12 cellular contexts compared by ENCODE assay signal in the genomic region with DNA sequence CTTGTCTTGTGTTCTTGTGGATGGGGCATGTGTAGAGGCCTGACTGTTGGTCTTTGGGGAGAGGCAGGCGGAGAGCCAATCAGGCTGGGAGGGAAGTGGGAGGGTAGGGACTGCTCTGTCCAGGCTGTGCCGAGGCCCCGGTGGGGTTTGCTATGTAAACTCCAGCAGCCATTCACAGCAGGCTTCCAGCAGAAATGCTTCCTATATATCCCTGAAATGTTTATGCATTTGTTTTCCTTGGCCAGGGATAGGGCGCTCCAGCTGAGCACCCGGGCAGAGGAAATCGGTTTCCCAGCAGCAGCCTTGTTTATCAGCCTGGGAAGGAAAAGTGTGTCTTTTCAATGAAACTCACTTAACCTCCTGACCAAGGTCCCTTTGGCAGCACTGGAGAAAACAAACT. TPM values are rescaled to one million over a fixed set of nuclear protein-coding genes. Genes with fewer than 3 reads are reported as not detected.
DNase-seq lines count a peak whose midpoint lies in the region; ATAC-seq and TF ChIP-seq lines count a peak whose summit lies in the region.
"Had no signal": no experiment of that assay in that cellular context is flagged by ENCODE, and none has a peak within 500 bp of the region (broad histone marks: within the 10 kb centered on the region; RNA-seq: fewer than 3 reads in every experiment).

No MANE protein-coding gene starts in this region.

- intact Hi-C loops in IMR-90 (cut with micrococcal nuclease) (no loop called here), gastrocnemius medialis (cut with DNase I; ENCODE audit: low total_unique reads) (no loop called here), mammary epithelial cell (cut with micrococcal nuclease) (no loop called here)

- H3K4me2 ChIP-seq in IMR-90 (ENCODE audit: low read depth, low read length) (no peak overlapping the region), mammary epithelial cell (ENCODE audit: insufficient read depth, low read depth, low read length) (no peak overlapping the region)

- H3K14ac ChIP-seq in IMR-90 (replicated peaks; ENCODE audit: low read depth, low read length), result no peak overlapping the region

- TF ChIP-seq CTCF in IMR-90 (conservative IDR thresholded peaks at IDR 0.05; ENCODE audit: low read depth, low read length), result no peak
- no peak for TF ChIP-seq CTCF in gastrocnemius medialis (IDR thresholded peaks at IDR 0.05 in 4 of 5, conservative IDR thresholded peaks at IDR 0.05 in 1 of 5)
- no peak for TF ChIP-seq CTCF in mammary epithelial cell (conservative IDR thresholded peaks at IDR 0.05 in 1 of 2, IDR thresholded peaks at IDR 0.05 in 1 of 2; ENCODE audit: extremely low read depth in 1 of 2, insufficient read depth in 1 of 2, low read depth in 1 of 2, low read length in 2 of 2)

- H3K9ac ChIP-seq in IMR-90 (ENCODE audit: low read depth, low read length), result no peak overlapping the region
- no peak overlapping the region for H3K9ac ChIP-seq in mammary epithelial cell (ENCODE audit: insufficient read depth, low read length)

- H3K18ac ChIP-seq in IMR-90 (ENCODE audit: low read depth, low read length), result no peak overlapping the region

- H4K5ac ChIP-seq in IMR-90 (ENCODE audit: low read depth, low read length), result no peak overlapping the region

- dilution Hi-C loops in IMR-90 (cut with HindIII; ENCODE audit: low sequenced_read_pairs, unreplicated experiment) (no loop called here), mammary epithelial cell (cut with HindIII; ENCODE audit: low sequenced_read_pairs) (no loop called here)

- peak overlapping the region; percentile 8; the same call in 1 of the 2 replicates for H2AK5ac ChIP-seq in IMR-90 (ENCODE audit: low read depth, low read length)

- H4K91ac ChIP-seq in IMR-90 (ENCODE audit: insufficient read depth, low read depth, low read length), result no peak overlapping the region

- 0 out of 2 replicates have a peak overlapping the region, but pooled peaks have one; percentile 4 for H2BK120ac ChIP-seq in IMR-90 (ENCODE audit: low read depth, low read length)

- H3K9me3 ChIP-seq in IMR-90 (ENCODE audit: control insufficient read depth, insufficient read depth, low read length) (no peaks in the 10 kb centered on the region; the same call in 1 of the 2 replicates), gastrocnemius medialis (no peaks in the 10 kb centered on the region), mammary epithelial cell (replicated peaks; ENCODE audit: insufficient read depth, low read length) (no peaks in the 10 kb centered on the region)

- H3K4me3 ChIP-seq in IMR-90 (ENCODE audit: insufficient read depth, low read depth, low read length) (no peak overlapping the region), gastrocnemius medialis (no peak overlapping the region), mammary epithelial cell (replicated peaks in 1 of 3; ENCODE audit: insufficient read depth in 1 of 3, low read depth in 2 of 3, low read length in 3 of 3) (no peak overlapping the region)

- no CpG with 5 or more reads among the region's 6 CpGs for WGBS in IMR-90 (ENCODE audit: extremely low coverage in 2 of 2, insufficient read length in 1 of 2), 2 experiments
- WGBS in mammary epithelial cell (ENCODE audit: low coverage, missing lambda C conversion rate), result 87% methylated on average over 6 of the region's 6 CpGs

- H3K79me2 ChIP-seq in mammary epithelial cell (ENCODE audit: insufficient read depth, low read length), result no peaks in the 10 kb centered on the region

- no peak overlapping the region for H2BK5ac ChIP-seq in IMR-90 (ENCODE audit: low read depth, low read length, poor library complexity, severe bottlenecking)

- no peaks in the 10 kb centered on the region for H3K36me3 ChIP-seq in IMR-90 (ENCODE audit: control insufficient read depth, insufficient read depth, low read length)
- no peaks in the 10 kb centered on the region for H3K36me3 ChIP-seq in gastrocnemius medialis
- no peaks in the 10 kb centered on the region for H3K36me3 ChIP-seq in mammary epithelial cell (ENCODE audit: insufficient read depth, low read length)

- ATAC-seq in IMR-90 (ENCODE audit: low read depth), result peak; percentile 78
- ATAC-seq in gastrocnemius medialis, result peak; percentile 29 to 41
- ATAC-seq: naive thymus-derived CD4-positive, alpha-beta T cell had no signal

- BruUV-seq in IMR-90 (replicated peaks; lab: Mats Ljungman, UMichigan) (no TSS peak), mammary epithelial cell (replicated peaks; lab: Mats Ljungman, UMichigan) (no TSS peak)

- H3K27me3 ChIP-seq in IMR-90 (ENCODE audit: control insufficient read depth, insufficient read depth, low read length) (peaks cover 12% of the 10 kb centered on the region), gastrocnemius medialis (no peaks in the 10 kb centered on the region), mammary epithelial cell (ENCODE audit: insufficient read depth, low read length) (peaks cover 3% of the 10 kb centered on the region)

- CTCF ChIA-PET in IMR-90 (lab: Yijun Ruan, JAX) (no interaction called here), mammary epithelial cell (lab: Charles Lee; ENCODE audit: low non-redundant PET) (no interaction called here)

- POLR2A ChIA-PET in IMR-90 (lab: Charles Lee; ENCODE audit: unreplicated experiment), result no interaction called here

- H3K23ac ChIP-seq in IMR-90 (ENCODE audit: low read depth, low read length), result no peak overlapping the region

- H3K4me1 ChIP-seq in IMR-90 (ENCODE audit: control insufficient read depth, insufficient read depth, low read length) (peaks cover 12% of the 10 kb centered on the region; the same call in 1 of the 2 replicates), gastrocnemius medialis (peaks cover 16 to 24% of the 10 kb centered on the region in 2 donors), mammary epithelial cell (ENCODE audit: insufficient read depth, low read length) (no peaks in the 10 kb centered on the region)

- H2BK15ac ChIP-seq in IMR-90 (ENCODE audit: low read depth, low read length), result no peak overlapping the region

- no peak overlapping the region for H3K56ac ChIP-seq in IMR-90 (ENCODE audit: extremely low read depth, insufficient read depth, low read length)

- DNase-seq in IMR-90 (peak; percentile 45), iris pigment epithelial cell (ENCODE audit: low read depth) (peak; percentile 22), gastrocnemius medialis (no peak), NCI-H524 treated with DMSO at 0.1 percent for 48 hours (lab: John Stamatoyannopoulos, UW) (no peak), NCI-H2227 (lab: John Stamatoyannopoulos, UW; ENCODE audit: unreplicated experiment) (no peak), mammary epithelial cell (no peak), SIG-M5 (lab: John Stamatoyannopoulos, UW) (no peak)
- DNase-seq: activated naive CD8-positive, alpha-beta T cell treated with anti-CD3 and anti-CD28 coated beads, Interleukin-2, amount 10 ng/mL, durations not matched to agents 7 days and 5 days; naive thymus-derived CD4-positive, alpha-beta T cell; NCI-H2171; RPMI8226 had no signal

- no peak overlapping the region for H4K8ac ChIP-seq in IMR-90 (ENCODE audit: low read depth in 2 of 2, low read length in 2 of 2)

- peaks cover 5% of the 10 kb centered on the region; the same call in 1 of the 2 replicates for H3K9me1 ChIP-seq in IMR-90 (ENCODE audit: insufficient read depth, low read length)

- no peak for TF ChIP-seq RAD21 in IMR-90 (IDR thresholded peaks at IDR 0.05; ENCODE audit: low read length)

- in situ Hi-C loops in IMR-90 (cut with MboI; ENCODE audit: low sequenced_read_pairs), result no loop called here
- in situ Hi-C loops in gastrocnemius medialis (cut with MboI; ENCODE audit: low sequenced_read_pairs in 4 of 4), result no loop called here
- in situ Hi-C loops in mammary epithelial cell (cut with MboI; ENCODE audit: low sequenced_read_pairs in 2 of 2), result no loop called here

- no peak overlapping the region for H3K4ac ChIP-seq in IMR-90 (ENCODE audit: low read depth, low read length)

- H2AK9ac ChIP-seq in IMR-90 (replicated peaks; ENCODE audit: low read depth, low read length, poor library complexity), result no peak overlapping the region

- no peaks in the 10 kb centered on the region for H3K79me1 ChIP-seq in IMR-90 (ENCODE audit: low read depth in 1 of 2, low read length in 2 of 2)

- H2AFZ ChIP-seq in IMR-90 (replicated peaks; ENCODE audit: low read length, poor library complexity), result no peak overlapping the region
- H2AFZ ChIP-seq in mammary epithelial cell (ENCODE audit: low read depth, low read length), result no peak overlapping the region

- H3K27ac ChIP-seq in IMR-90 (ENCODE audit: insufficient read depth, low read length), result no peak overlapping the region
- peak overlapping the region; percentile 78 for H3K27ac ChIP-seq in cingulate gyrus (ENCODE audit: low read depth, low read length)
- peak overlapping the region in 3 of 4 donors; percentile 14 to 65 (median 50) for H3K27ac ChIP-seq in gastrocnemius medialis
- H3K27ac ChIP-seq in mammary epithelial cell (ENCODE audit: insufficient read depth, low read depth, low read length), result no peak overlapping the region

- no peak overlapping the region for H2BK20ac ChIP-seq in IMR-90 (ENCODE audit: low read depth, low read length)

- no peaks in the 10 kb centered on the region; the same call in 1 of the 2 replicates for H4K20me1 ChIP-seq in IMR-90 (ENCODE audit: insufficient read depth, low read length)
- no peaks in the 10 kb centered on the region for H4K20me1 ChIP-seq in mammary epithelial cell (ENCODE audit: insufficient read depth, low read length)

- TF ChIP-seq POLR2A in IMR-90 (IDR thresholded peaks at IDR 0.05; ENCODE audit: low read depth, low read length) (no peak), gastrocnemius medialis (IDR thresholded peaks at IDR 0.05) (no peak)

TF ChIP-seq in IMR-90, 13 proteins besides CTCF, POLR2A, EP300 and RAD21:
- no peak for TF ChIP-seq RCOR1 (IDR thresholded peaks at IDR 0.05; ENCODE audit: insufficient replicate concordance, low read length)

RNA-seq across cellular contexts. Expression of a gene that starts 18.3 kb away (rescaled TPM):
- total RNA-seq in IMR-90 (2012; rRNA removed) (0.18 and 0.28 TPM in 2 replicates), gastrocnemius medialis (100 to 1,000 TPM in 3 of 4 donors, 10 to 100 TPM in 1; 81.9 to 149 (median 113) TPM), mammary epithelial cell (under 1 TPM in 1 of 2 donors, not detected in 1; 0.17 TPM)
- polyA plus RNA-seq in IMR-90 (2012; rRNA removed) (0.39 and 0.55 TPM in 2 replicates), mammary epithelial cell (0.05 TPM)
- polyA plus RNA-seq in IMR-90 (2012; cell fraction: cytosol; rRNA removed), result 0.18 and 0.30 TPM in 2 replicates
- 0.87 and 1.2 TPM in 2 replicates for polyA plus RNA-seq in IMR-90 (2012; cell fraction: nucleus; rRNA removed; ENCODE audit: low replicate concordance)
- polyA minus RNA-seq in mammary epithelial cell, result not detected

Comparison
In these comparisons a context has a peak if more than half of its experiments do, and no peak if none do; other contexts are left out.
1. DNase-seq: peak in IMR-90 (single experiment) and iris pigment epithelial cell (single experiment); none in gastrocnemius medialis (0 of 2), NCI-H524 treated with DMSO at 0.1 percent for 48 hours (single experiment), NCI-H2227 (single experiment), mammary epithelial cell (single experiment) and SIG-M5 (single experiment).
2. H3K27ac ChIP-seq: peak in cingulate gyrus (single experiment) and gastrocnemius medialis (3 of 4); none in IMR-90 (single experiment) and mammary epithelial cell (single experiment).
3. RNA of a gene that starts 18.3 kb away (total RNA-seq): 81.9 to 149 TPM in gastrocnemius medialis; 0.18 to 0.28 TPM in IMR-90 and 0.17 TPM in mammary epithelial cell; every median in the first group is over 10 times any median in the second.